ENCODE assay signal across 2 cellular contexts in the genomic region with DNA sequence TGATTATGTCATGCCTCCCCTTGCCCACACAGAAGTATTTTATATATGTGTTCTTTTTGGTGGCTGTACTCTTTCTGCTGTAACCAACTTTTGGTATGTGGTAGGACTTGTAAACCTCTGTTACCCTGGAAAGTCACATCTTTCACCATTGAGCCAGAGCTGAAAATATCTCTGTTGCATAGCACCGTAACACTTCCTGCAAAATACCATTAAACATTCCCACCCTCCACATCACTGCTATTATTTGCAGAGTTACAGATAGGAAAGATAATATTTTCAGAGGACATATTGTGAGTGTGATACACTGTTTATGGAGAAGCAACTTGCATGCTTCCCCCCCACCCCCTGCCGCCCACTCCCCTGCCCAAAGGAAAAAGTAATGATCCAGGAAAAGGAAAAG.
TF ChIP-seq lines count a peak whose summit lies in the region.

No MANE protein-coding gene starts in this region.

TF ChIP-seq in SK-N-SH, 30 proteins besides CTCF, POLR2A, EP300 and RAD21 (continued from another document):
- TF ChIP-seq, protein P1, sequence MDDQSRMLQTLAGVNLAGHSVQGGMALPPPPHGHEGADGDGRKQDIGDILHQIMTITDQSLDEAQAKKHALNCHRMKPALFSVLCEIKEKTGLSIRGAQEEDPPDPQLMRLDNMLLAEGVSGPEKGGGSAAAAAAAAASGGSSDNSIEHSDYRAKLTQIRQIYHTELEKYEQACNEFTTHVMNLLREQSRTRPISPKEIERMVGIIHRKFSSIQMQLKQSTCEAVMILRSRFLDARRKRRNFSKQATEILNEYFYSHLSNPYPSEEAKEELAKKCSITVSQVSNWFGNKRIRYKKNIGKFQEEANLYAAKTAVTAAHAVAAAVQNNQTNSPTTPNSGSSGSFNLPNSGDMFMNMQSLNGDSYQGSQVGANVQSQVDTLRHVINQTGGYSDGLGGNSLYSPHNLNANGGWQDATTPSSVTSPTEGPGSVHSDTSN (IDR thresholded peaks at IDR 0.05) = no peak
- TF ChIP-seq, protein P2, sequence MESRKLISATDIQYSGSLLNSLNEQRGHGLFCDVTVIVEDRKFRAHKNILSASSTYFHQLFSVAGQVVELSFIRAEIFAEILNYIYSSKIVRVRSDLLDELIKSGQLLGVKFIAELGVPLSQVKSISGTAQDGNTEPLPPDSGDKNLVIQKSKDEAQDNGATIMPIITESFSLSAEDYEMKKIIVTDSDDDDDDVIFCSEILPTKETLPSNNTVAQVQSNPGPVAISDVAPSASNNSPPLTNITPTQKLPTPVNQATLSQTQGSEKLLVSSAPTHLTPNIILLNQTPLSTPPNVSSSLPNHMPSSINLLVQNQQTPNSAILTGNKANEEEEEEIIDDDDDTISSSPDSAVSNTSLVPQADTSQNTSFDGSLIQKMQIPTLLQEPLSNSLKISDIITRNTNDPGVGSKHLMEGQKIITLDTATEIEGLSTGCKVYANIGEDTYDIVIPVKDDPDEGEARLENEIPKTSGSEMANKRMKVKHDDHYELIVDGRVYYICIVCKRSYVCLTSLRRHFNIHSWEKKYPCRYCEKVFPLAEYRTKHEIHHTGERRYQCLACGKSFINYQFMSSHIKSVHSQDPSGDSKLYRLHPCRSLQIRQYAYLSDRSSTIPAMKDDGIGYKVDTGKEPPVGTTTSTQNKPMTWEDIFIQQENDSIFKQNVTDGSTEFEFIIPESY (IDR thresholded peaks at IDR 0.05; ENCODE audit: borderline replicate concordance, low read depth) = no peak
- TF ChIP-seq TCF12 (IDR thresholded peaks at IDR 0.05) = no peak
- TF ChIP-seq EZH2phosphoT487 (IDR thresholded peaks at IDR 0.05; ENCODE audit: borderline replicate concordance, low read depth) = no peak
- TF ChIP-seq, protein P3, sequence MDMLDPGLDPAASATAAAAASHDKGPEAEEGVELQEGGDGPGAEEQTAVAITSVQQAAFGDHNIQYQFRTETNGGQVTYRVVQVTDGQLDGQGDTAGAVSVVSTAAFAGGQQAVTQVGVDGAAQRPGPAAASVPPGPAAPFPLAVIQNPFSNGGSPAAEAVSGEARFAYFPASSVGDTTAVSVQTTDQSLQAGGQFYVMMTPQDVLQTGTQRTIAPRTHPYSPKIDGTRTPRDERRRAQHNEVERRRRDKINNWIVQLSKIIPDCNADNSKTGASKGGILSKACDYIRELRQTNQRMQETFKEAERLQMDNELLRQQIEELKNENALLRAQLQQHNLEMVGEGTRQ (IDR thresholded peaks at IDR 0.05; ENCODE audit: borderline replicate concordance, low read depth, low read length) = no peak
- no peak for TF ChIP-seq NRF1 (IDR thresholded peaks at IDR 0.05; ENCODE audit: low read depth, low read length)
- no peak for TF ChIP-seq ELF1 (IDR thresholded peaks at IDR 0.05)
- no peak for TF ChIP-seq CHD2 (IDR thresholded peaks at IDR 0.05; ENCODE audit: low read length, partially characterized antibody)
- TF ChIP-seq NFIC (IDR thresholded peaks at IDR 0.05; ENCODE audit: borderline replicate concordance) = no peak
- no peak for TF ChIP-seq TEAD4 (IDR thresholded peaks at IDR 0.05; ENCODE audit: borderline replicate concordance, insufficient read depth)
- no peak for TF ChIP-seq MXI1 (IDR thresholded peaks at IDR 0.05; ENCODE audit: low read depth, low read length)
- no peak for TF ChIP-seq SIN3A (IDR thresholded peaks at IDR 0.05; ENCODE audit: borderline replicate concordance, low read depth, low read length)
- TF ChIP-seq, protein P4, sequence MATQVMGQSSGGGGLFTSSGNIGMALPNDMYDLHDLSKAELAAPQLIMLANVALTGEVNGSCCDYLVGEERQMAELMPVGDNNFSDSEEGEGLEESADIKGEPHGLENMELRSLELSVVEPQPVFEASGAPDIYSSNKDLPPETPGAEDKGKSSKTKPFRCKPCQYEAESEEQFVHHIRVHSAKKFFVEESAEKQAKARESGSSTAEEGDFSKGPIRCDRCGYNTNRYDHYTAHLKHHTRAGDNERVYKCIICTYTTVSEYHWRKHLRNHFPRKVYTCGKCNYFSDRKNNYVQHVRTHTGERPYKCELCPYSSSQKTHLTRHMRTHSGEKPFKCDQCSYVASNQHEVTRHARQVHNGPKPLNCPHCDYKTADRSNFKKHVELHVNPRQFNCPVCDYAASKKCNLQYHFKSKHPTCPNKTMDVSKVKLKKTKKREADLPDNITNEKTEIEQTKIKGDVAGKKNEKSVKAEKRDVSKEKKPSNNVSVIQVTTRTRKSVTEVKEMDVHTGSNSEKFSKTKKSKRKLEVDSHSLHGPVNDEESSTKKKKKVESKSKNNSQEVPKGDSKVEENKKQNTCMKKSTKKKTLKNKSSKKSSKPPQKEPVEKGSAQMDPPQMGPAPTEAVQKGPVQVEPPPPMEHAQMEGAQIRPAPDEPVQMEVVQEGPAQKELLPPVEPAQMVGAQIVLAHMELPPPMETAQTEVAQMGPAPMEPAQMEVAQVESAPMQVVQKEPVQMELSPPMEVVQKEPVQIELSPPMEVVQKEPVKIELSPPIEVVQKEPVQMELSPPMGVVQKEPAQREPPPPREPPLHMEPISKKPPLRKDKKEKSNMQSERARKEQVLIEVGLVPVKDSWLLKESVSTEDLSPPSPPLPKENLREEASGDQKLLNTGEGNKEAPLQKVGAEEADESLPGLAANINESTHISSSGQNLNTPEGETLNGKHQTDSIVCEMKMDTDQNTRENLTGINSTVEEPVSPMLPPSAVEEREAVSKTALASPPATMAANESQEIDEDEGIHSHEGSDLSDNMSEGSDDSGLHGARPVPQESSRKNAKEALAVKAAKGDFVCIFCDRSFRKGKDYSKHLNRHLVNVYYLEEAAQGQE (IDR thresholded peaks at IDR 0.05; ENCODE audit: low read depth, low read length) = no peak
- TF ChIP-seq FOXJ3 (CRISPR knock-in tag; IDR thresholded peaks at IDR 0.05) = no peak
- TF ChIP-seq, protein P5, sequence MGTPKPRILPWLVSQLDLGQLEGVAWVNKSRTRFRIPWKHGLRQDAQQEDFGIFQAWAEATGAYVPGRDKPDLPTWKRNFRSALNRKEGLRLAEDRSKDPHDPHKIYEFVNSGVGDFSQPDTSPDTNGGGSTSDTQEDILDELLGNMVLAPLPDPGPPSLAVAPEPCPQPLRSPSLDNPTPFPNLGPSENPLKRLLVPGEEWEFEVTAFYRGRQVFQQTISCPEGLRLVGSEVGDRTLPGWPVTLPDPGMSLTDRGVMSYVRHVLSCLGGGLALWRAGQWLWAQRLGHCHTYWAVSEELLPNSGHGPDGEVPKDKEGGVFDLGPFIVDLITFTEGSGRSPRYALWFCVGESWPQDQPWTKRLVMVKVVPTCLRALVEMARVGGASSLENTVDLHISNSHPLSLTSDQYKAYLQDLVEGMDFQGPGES (IDR thresholded peaks at IDR 0.05; ENCODE audit: low read depth, low read length) = no peak
- TF ChIP-seq SMC3 (IDR thresholded peaks at IDR 0.05; ENCODE audit: low read depth, low read length) = no peak
- TF ChIP-seq, protein P6, sequence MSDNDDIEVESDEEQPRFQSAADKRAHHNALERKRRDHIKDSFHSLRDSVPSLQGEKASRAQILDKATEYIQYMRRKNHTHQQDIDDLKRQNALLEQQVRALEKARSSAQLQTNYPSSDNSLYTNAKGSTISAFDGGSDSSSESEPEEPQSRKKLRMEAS (IDR thresholded peaks at IDR 0.05; ENCODE audit: low read depth) = no peak
TF ChIP-seq in SK-N-SH: peak in this region for 0.

TF ChIP-seq in SK-N-SH treated with all-trans-retinoic acid at 6 μM for 48 hours, 23 proteins besides CTCF, POLR2A, EP300 and RAD21 (continued from another document):
- TF ChIP-seq, protein P7, sequence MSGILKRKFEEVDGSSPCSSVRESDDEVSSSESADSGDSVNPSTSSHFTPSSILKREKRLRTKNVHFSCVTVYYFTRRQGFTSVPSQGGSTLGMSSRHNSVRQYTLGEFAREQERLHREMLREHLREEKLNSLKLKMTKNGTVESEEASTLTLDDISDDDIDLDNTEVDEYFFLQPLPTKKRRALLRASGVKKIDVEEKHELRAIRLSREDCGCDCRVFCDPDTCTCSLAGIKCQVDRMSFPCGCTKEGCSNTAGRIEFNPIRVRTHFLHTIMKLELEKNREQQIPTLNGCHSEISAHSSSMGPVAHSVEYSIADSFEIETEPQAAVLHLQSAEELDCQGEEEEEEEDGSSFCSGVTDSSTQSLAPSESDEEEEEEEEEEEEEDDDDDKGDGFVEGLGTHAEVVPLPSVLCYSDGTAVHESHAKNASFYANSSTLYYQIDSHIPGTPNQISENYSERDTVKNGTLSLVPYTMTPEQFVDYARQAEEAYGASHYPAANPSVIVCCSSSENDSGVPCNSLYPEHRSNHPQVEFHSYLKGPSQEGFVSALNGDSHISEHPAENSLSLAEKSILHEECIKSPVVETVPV (CRISPR knock-in tag; IDR thresholded peaks at IDR 0.05) = no peak
- TF ChIP-seq, protein P8, sequence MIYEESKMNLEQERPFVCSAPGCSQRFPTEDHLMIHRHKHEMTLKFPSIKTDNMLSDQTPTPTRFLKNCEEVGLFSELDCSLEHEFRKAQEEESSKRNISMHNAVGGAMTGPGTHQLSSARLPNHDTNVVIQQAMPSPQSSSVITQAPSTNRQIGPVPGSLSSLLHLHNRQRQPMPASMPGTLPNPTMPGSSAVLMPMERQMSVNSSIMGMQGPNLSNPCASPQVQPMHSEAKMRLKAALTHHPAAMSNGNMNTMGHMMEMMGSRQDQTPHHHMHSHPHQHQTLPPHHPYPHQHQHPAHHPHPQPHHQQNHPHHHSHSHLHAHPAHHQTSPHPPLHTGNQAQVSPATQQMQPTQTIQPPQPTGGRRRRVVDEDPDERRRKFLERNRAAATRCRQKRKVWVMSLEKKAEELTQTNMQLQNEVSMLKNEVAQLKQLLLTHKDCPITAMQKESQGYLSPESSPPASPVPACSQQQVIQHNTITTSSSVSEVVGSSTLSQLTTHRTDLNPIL (CRISPR knock-in tag; IDR thresholded peaks at IDR 0.05; ENCODE audit: low read depth) = no peak
- TF ChIP-seq OSR1 (CRISPR knock-in tag; IDR thresholded peaks at IDR 0.05) (no peak), ESRRG (CRISPR knock-in tag; IDR thresholded peaks at IDR 0.05) (no peak), CSDC2 (CRISPR knock-in tag; IDR thresholded peaks at IDR 0.05) (no peak), TOX (CRISPR knock-in tag; IDR thresholded peaks at IDR 0.05; ENCODE audit: borderline replicate concordance) (no peak), GLIS3 (CRISPR knock-in tag; IDR thresholded peaks at IDR 0.05) (no peak), ZNF565 (CRISPR knock-in tag; conservative IDR thresholded peaks at IDR 0.05; ENCODE audit: low read depth) (no peak), RARB (CRISPR knock-in tag; IDR thresholded peaks at IDR 0.05) (no peak), SNAI2 (CRISPR knock-in tag; IDR thresholded peaks at IDR 0.05) (no peak)
- TF ChIP-seq, protein P9, sequence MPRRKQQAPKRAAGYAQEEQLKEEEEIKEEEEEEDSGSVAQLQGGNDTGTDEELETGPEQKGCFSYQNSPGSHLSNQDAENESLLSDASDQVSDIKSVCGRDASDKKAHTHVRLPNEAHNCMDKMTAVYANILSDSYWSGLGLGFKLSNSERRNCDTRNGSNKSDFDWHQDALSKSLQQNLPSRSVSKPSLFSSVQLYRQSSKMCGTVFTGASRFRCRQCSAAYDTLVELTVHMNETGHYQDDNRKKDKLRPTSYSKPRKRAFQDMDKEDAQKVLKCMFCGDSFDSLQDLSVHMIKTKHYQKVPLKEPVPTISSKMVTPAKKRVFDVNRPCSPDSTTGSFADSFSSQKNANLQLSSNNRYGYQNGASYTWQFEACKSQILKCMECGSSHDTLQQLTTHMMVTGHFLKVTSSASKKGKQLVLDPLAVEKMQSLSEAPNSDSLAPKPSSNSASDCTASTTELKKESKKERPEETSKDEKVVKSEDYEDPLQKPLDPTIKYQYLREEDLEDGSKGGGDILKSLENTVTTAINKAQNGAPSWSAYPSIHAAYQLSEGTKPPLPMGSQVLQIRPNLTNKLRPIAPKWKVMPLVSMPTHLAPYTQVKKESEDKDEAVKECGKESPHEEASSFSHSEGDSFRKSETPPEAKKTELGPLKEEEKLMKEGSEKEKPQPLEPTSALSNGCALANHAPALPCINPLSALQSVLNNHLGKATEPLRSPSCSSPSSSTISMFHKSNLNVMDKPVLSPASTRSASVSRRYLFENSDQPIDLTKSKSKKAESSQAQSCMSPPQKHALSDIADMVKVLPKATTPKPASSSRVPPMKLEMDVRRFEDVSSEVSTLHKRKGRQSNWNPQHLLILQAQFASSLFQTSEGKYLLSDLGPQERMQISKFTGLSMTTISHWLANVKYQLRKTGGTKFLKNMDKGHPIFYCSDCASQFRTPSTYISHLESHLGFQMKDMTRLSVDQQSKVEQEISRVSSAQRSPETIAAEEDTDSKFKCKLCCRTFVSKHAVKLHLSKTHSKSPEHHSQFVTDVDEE (CRISPR knock-in tag; IDR thresholded peaks at IDR 0.05) = no peak
- TF ChIP-seq, protein P10, sequence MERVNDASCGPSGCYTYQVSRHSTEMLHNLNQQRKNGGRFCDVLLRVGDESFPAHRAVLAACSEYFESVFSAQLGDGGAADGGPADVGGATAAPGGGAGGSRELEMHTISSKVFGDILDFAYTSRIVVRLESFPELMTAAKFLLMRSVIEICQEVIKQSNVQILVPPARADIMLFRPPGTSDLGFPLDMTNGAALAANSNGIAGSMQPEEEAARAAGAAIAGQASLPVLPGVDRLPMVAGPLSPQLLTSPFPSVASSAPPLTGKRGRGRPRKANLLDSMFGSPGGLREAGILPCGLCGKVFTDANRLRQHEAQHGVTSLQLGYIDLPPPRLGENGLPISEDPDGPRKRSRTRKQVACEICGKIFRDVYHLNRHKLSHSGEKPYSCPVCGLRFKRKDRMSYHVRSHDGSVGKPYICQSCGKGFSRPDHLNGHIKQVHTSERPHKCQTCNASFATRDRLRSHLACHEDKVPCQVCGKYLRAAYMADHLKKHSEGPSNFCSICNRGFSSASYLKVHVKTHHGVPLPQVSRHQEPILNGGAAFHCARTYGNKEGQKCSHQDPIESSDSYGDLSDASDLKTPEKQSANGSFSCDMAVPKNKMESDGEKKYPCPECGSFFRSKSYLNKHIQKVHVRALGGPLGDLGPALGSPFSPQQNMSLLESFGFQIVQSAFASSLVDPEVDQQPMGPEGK (CRISPR knock-in tag; IDR thresholded peaks at IDR 0.05; ENCODE audit: borderline replicate concordance) = no peak
- TF ChIP-seq, protein P11, sequence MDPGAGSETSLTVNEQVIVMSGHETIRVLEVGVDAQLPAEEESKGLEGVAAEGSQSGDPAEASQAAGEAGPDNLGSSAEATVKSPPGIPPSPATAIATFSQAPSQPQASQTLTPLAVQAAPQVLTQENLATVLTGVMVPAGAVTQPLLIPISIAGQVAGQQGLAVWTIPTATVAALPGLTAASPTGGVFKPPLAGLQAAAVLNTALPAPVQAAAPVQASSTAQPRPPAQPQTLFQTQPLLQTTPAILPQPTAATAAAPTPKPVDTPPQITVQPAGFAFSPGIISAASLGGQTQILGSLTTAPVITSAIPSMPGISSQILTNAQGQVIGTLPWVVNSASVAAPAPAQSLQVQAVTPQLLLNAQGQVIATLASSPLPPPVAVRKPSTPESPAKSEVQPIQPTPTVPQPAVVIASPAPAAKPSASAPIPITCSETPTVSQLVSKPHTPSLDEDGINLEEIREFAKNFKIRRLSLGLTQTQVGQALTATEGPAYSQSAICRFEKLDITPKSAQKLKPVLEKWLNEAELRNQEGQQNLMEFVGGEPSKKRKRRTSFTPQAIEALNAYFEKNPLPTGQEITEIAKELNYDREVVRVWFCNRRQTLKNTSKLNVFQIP (CRISPR knock-in tag; IDR thresholded peaks at IDR 0.05; ENCODE audit: borderline replicate concordance, low read depth) = no peak
TF ChIP-seq in SK-N-SH treated with all-trans-retinoic acid at 6 μM for 48 hours: peak in this region for 0.
